15 cellular contexts compared by ENCODE assay signal in genomic region chr2:207416111-207416510, GRCh38.
"Had no signal": no experiment of that assay in that cellular context is flagged by ENCODE, and none has a peak within 500 bp of the region (broad histone marks: within the 10 kb centered on the region; RNA-seq: fewer than 3 reads in every experiment).

No MANE protein-coding gene starts in this region.

- H3K4me3 ChIP-seq: colonic mucosa, transverse colon had no signal

- DNase-seq: activated CD4-positive, alpha-beta T cell treated with anti-CD3 and anti-CD28 coated beads for 4 hours; activated CD8-positive, alpha-beta T cell treated with anti-CD3 and anti-CD28 coated beads, Interleukin-2, amount 10 ng/mL, durations not matched to agents 7 days and 5 days; activated naive CD4-positive, alpha-beta T cell treated with Interleukin-2 at 50 U/mL for 16 hours; caudate nucleus; colonic mucosa; effector CD4-positive, alpha-beta T cell; left cardiac atrium; naive thymus-derived CD4-positive, alpha-beta T cell; right cardiac atrium; stimulated activated CD4-positive, alpha-beta T cell treated with anti-CD3 and anti-CD28 coated beads, Interleukin-1b, Interleukin-23, amount 100 ng/mL, for 48 hours; substantia nigra; T-helper 9 cell; transverse colon had no signal

- H3K9me3 ChIP-seq: colonic mucosa, neutrophil, transverse colon had no signal

- ATAC-seq: activated CD8-positive, alpha-beta T cell treated with anti-CD3 and anti-CD28 coated beads, Interleukin-2, amount 10 ng/mL, durations not matched to agents 7 days and 5 days; left cardiac atrium; naive thymus-derived CD4-positive, alpha-beta T cell; right cardiac atrium; stimulated activated memory B cell treated with anti-CD40 and anti-IgM and Interleukin-4, amounts not matched to agents 10 μg/mL and 1 μg/mL and 100 μg/mL, for 72 hours had no signal

- H3K27me3 ChIP-seq: colonic mucosa, neutrophil, transverse colon had no signal

- H3K36me3 ChIP-seq: colonic mucosa, neutrophil, transverse colon had no signal

- H3K27ac ChIP-seq: colonic mucosa, neutrophil, transverse colon had no signal
